Comparison of ENCODE assay signal across 38 cellular contexts in genomic region chr11:113324250-113324649, GRCh38. TPM values are rescaled to one million over a fixed set of nuclear protein-coding genes. Genes with fewer than 3 reads are reported as not detected.
DNase-seq lines count a peak whose midpoint lies in the region; ATAC-seq, FAIRE-seq and TF ChIP-seq lines count a peak whose summit lies in the region.
"Had no signal": no experiment of that assay in that cellular context is flagged by ENCODE, and none has a peak within 500 bp of the region (broad histone marks: within the 10 kb centered on the region; RNA-seq: fewer than 3 reads in every experiment).

No MANE protein-coding gene starts in this region.

- H3K4me3 ChIP-seq in esophagus muscularis mucosa = no peak overlapping the region
- no peak overlapping the region for H3K4me3 ChIP-seq in neural cell (ENCODE audit: low read length)
- H3K4me3 ChIP-seq: A549; BLaER1; BLaER1 treated with 17β-estradiol and CSF1 and Interleukin-3, amounts not matched to agents 10 nM and 100 nM had no signal

- peaks cover 17% of the 10 kb centered on the region for H3K36me3 Mint-ChIP-seq in T-helper 17 cell (ENCODE audit: low read depth)
- peaks cover 7% of the 10 kb centered on the region for H3K36me3 Mint-ChIP-seq in WTC11

- peak; percentile 77 for FAIRE-seq in urothelium cell line (lab: Jason Lieb, UNC)
- FAIRE-seq: A204.1, A549, D721Med had no signal

- 93% methylated on average over 5 of the region's 5 CpGs for WGBS in esophagus muscularis mucosa

- H3K27ac Mint-ChIP-seq in T-helper 17 cell = peak overlapping the region; percentile 21
- H3K27ac Mint-ChIP-seq in WTC11 = no peak overlapping the region
- H3K27ac Mint-ChIP-seq: B cell; CD4-positive, alpha-beta memory T cell; CD4-positive, alpha-beta T cell had no signal

- CTCF ChIA-PET in WTC11 (lab: Charles Lee) = interaction anchor here (1.1 kb wide), 1 partner anchor 35 kb away, joined by 3 read pairs; no protein-coding TSS in a partner anchor

- intact Hi-C loops in esophagus muscularis mucosa (cut with DNase I) = no loop called here

- no peak for TF ChIP-seq POLR2A in esophagus muscularis mucosa (IDR thresholded peaks at IDR 0.05; ENCODE audit: low read depth)

- H2AFZ ChIP-seq in neural cell (ENCODE audit: low read depth, low read length) = no peak overlapping the region

- no peaks in the 10 kb centered on the region for H4K20me1 ChIP-seq in neural cell (ENCODE audit: insufficient read depth)
- H4K20me1 ChIP-seq: BLaER1; BLaER1 treated with 17β-estradiol and CSF1 and Interleukin-3, amounts not matched to agents 10 nM and 100 nM had no signal

- no peak overlapping the region for H3K4me3 Mint-ChIP-seq in T-helper 17 cell
- no peak overlapping the region for H3K4me3 Mint-ChIP-seq in WTC11
- H3K4me3 Mint-ChIP-seq: B cell; CD14-positive monocyte; CD4-positive, alpha-beta memory T cell; CD4-positive, alpha-beta T cell; CD4-positive, CD25-positive, alpha-beta regulatory T cell; CD8-positive, alpha-beta memory T cell; CD8-positive, alpha-beta T cell had no signal

- no peak overlapping the region for H3K4me2 ChIP-seq in neural cell (ENCODE audit: low read length)
- H3K4me2 ChIP-seq: A549; BLaER1; BLaER1 treated with 17β-estradiol and CSF1 and Interleukin-3, amounts not matched to agents 10 nM and 100 nM had no signal

- ATAC-seq in T-helper 17 cell (no peak), WTC11 (no peak), GM18909 (IDR thresholded peaks at IDR 0.05; ENCODE audit: poor library complexity, unreplicated experiment) (no peak), GM19455 (IDR thresholded peaks at IDR 0.05; ENCODE audit: unreplicated experiment) (no peak)
- ATAC-seq: A549; CD8-positive, alpha-beta T cell had no signal

- no peaks in the 10 kb centered on the region for H3K9me2 ChIP-seq in neural cell (ENCODE audit: insufficient read depth, low read length)

- H3K36me3 ChIP-seq in esophagus muscularis mucosa = peaks cover 28 to 72% (median 52%) of the 10 kb centered on the region in 4 donors
- H3K36me3 ChIP-seq in neural cell (ENCODE audit: insufficient read depth, low read length) = no peaks in the 10 kb centered on the region
- H3K36me3 ChIP-seq: BE2C; BLaER1; BLaER1 treated with 17β-estradiol and CSF1 and Interleukin-3, amounts not matched to agents 10 nM and 100 nM had no signal

- H3K4me1 ChIP-seq in esophagus muscularis mucosa = no peaks in the 10 kb centered on the region
- H3K4me1 ChIP-seq: A549; BE2C; BLaER1; BLaER1 treated with 17β-estradiol and CSF1 and Interleukin-3, amounts not matched to agents 10 nM and 100 nM; Caco-2 had no signal

- H3K27ac ChIP-seq in esophagus muscularis mucosa (replicated peaks in 1 of 4) = no peak overlapping the region
- H3K27ac ChIP-seq in neural cell (ENCODE audit: low read length) = peak overlapping the region; percentile 43
- H3K27ac ChIP-seq: 22Rv1; A549; BLaER1; BLaER1 treated with 17β-estradiol and CSF1 and Interleukin-3, amounts not matched to agents 10 nM and 100 nM; C4-2B had no signal

- no peak for TF ChIP-seq RAD21 in neural cell (conservative IDR thresholded peaks at IDR 0.05)

- DNase-seq in T-helper 17 cell (no peak), esophagus muscularis mucosa (ENCODE audit: extremely low spot score) (peak; percentile 19), urothelium cell line (ENCODE audit: low spot score) (no peak), WTC11 (ENCODE audit: low spot score) (no peak), SKM-1 (lab: John Stamatoyannopoulos, UW; ENCODE audit: unreplicated experiment) (no peak)
- DNase-seq: 8988T; ACHN; AML-193; BE2C; C1 segment of cervical spinal cord; Caco-2; Calu3; CD4-positive, alpha-beta memory T cell; CD4-positive, alpha-beta T cell; CD4-positive, CD25-positive, alpha-beta regulatory T cell; CD8-positive, alpha-beta memory T cell; CD8-positive, alpha-beta T cell; COR-L47; DMS 273 treated with DMSO at 0.1 percent for 48 hours; DMS153; DMS53; DMS79; DMS79 treated with DMSO at 0.1 percent for 48 hours; DND-41; EL had no signal

- H3K27me3 Mint-ChIP-seq in T-helper 17 cell = no peaks in the 10 kb centered on the region
- no peaks in the 10 kb centered on the region for H3K27me3 Mint-ChIP-seq in WTC11 (ENCODE audit: low read depth)
- H3K27me3 Mint-ChIP-seq: B cell; CD4-positive, alpha-beta memory T cell; CD4-positive, alpha-beta T cell; CD4-positive, CD25-positive, alpha-beta regulatory T cell; CD8-positive, alpha-beta memory T cell had no signal

- POLR2A ChIA-PET in WTC11 (lab: Charles Lee) = no interaction called here

- TF ChIP-seq CTCF in esophagus muscularis mucosa (IDR thresholded peaks at IDR 0.05) (no peak), neural cell (IDR thresholded peaks at IDR 0.05; ENCODE audit: poor library complexity, severe bottlenecking) (no peak), WTC11 (IDR thresholded peaks at IDR 0.05) (no peak)

- H3K79me2 ChIP-seq in neural cell (replicated peaks; ENCODE audit: insufficient read depth, low read length) = no peaks in the 10 kb centered on the region

- peaks cover 9% of the 10 kb centered on the region for H3K9me3 Mint-ChIP-seq in WTC11
- H3K9me3 Mint-ChIP-seq: CD4-positive, alpha-beta memory T cell; CD4-positive, alpha-beta T cell; CD4-positive, CD25-positive, alpha-beta regulatory T cell; CD8-positive, alpha-beta memory T cell; CD8-positive, alpha-beta T cell had no signal

- no peak overlapping the region for H3K9ac ChIP-seq in neural cell (ENCODE audit: low read length)
- H3K9ac ChIP-seq: BLaER1; BLaER1 treated with 17β-estradiol and CSF1 and Interleukin-3, amounts not matched to agents 10 nM and 100 nM had no signal

- H3K9me3 ChIP-seq in T-helper 17 cell (ENCODE audit: control insufficient read depth, low read length, poor library complexity, severe bottlenecking) = no peaks in the 10 kb centered on the region
- no peaks in the 10 kb centered on the region for H3K9me3 ChIP-seq in esophagus muscularis mucosa
- no peaks in the 10 kb centered on the region for H3K9me3 ChIP-seq in neural cell (ENCODE audit: low read length)
- H3K9me3 ChIP-seq: A549; BE2C; BLaER1; BLaER1 treated with 17β-estradiol and CSF1 and Interleukin-3, amounts not matched to agents 10 nM and 100 nM; Caco-2 had no signal

- H3K27me3 ChIP-seq in esophagus muscularis mucosa (no peaks in the 10 kb centered on the region), neural cell (ENCODE audit: insufficient read depth, low read depth, low read length) (no peaks in the 10 kb centered on the region)
- H3K27me3 ChIP-seq: BE2C; BLaER1; BLaER1 treated with 17β-estradiol and CSF1 and Interleukin-3, amounts not matched to agents 10 nM and 100 nM had no signal

- H3K4me1 Mint-ChIP-seq in T-helper 17 cell = peaks cover 9% of the 10 kb centered on the region
- peaks cover 4% of the 10 kb centered on the region; the same call in 1 of the 2 replicates for H3K4me1 Mint-ChIP-seq in WTC11
- H3K4me1 Mint-ChIP-seq: B cell, CD14-positive monocyte had no signal

- H3F3A ChIP-seq in neural cell (ENCODE audit: insufficient read depth, low read length, poor library complexity, severe bottlenecking) = no peaks in the 10 kb centered on the region

- TF ChIP-seq EP300 in esophagus muscularis mucosa (IDR thresholded peaks at IDR 0.05) = no peak
- peak; percentile 75 for TF ChIP-seq EP300 in neural cell (conservative IDR thresholded peaks at IDR 0.05; ENCODE audit: poor library complexity, severe bottlenecking)

TF ChIP-seq in neural cell, 6 proteins besides CTCF, POLR2A, EP300 and RAD21 (continues in another document):
- no peak for TF ChIP-seq EZH2 (IDR thresholded peaks at IDR 0.05; ENCODE audit: borderline replicate concordance, insufficient read depth, low read length, poor library complexity, severe bottlenecking)

TF ChIP-seq in WTC11, 78 proteins besides CTCF, POLR2A, EP300 and RAD21 (continues in another document):
- no peak for TF ChIP-seq MYBL2 (CRISPR knock-in tag; IDR thresholded peaks at IDR 0.05)
- no peak for TF ChIP-seq SP1 (CRISPR knock-in tag; conservative IDR thresholded peaks at IDR 0.05)
- TF ChIP-seq CREM (CRISPR knock-in tag; IDR thresholded peaks at IDR 0.05) = no peak
- no peak for TF ChIP-seq IRF1 (CRISPR knock-in tag; IDR thresholded peaks at IDR 0.05)
- TF ChIP-seq RORB (CRISPR knock-in tag; IDR thresholded peaks at IDR 0.05) = no peak
- TF ChIP-seq ATF2 (CRISPR knock-in tag; IDR thresholded peaks at IDR 0.05; ENCODE audit: borderline replicate concordance, low read depth) = no peak
- no peak for TF ChIP-seq USF2 (CRISPR knock-in tag; IDR thresholded peaks at IDR 0.05)
- no peak for TF ChIP-seq ZNF121 (CRISPR knock-in tag; IDR thresholded peaks at IDR 0.05)

RNA-seq across cellular contexts. Expression of gene TTC12, which starts 9.9 kb away (rescaled TPM):
- 10 to 100 TPM; 31.1 to 36.5 TPM for total RNA-seq in T-helper 17 cell
- 10 to 100 TPM; 10.4 to 16.2 (median 13.3) TPM for total RNA-seq in esophagus muscularis mucosa
- 3.1 and 4.2 TPM in 2 replicates for polyA plus RNA-seq in neural cell
- polyA minus RNA-seq in neural cell = 4.9 and 6.3 TPM in 2 replicates
- total RNA-seq in WTC11 (2021) = 7.6 to 11.5 TPM (median 10.9 TPM) in 3 replicates
- total RNA-seq: A673 had no signal
